In genomic region chr4:159319027-159319426, GRCh38 we compare ENCODE assay signal across 24 cellular contexts.
"Had no signal": no experiment of that assay in that cellular context is flagged by ENCODE, and none has a peak within 500 bp of the region (broad histone marks: within the 10 kb centered on the region; RNA-seq: fewer than 3 reads in every experiment).

No MANE protein-coding gene starts in this region.

- H3K27me3 ChIP-seq: gastrocnemius medialis, hepatocyte, sigmoid colon, stomach, testis, tibial artery had no signal

- H2AFZ ChIP-seq: hepatocyte had no signal

- H3K27ac ChIP-seq: coronary artery, gastrocnemius medialis, hepatocyte, left ventricle myocardium inferior, lower lobe of right lung, psoas muscle, sigmoid colon, stomach, testis, tibial artery had no signal

- ATAC-seq: effector memory CD8-positive, alpha-beta T cell; gastrocnemius medialis; left cardiac atrium; lower lobe of right lung; mucosa of descending colon; natural killer cell treated with Interleukin-12 subunit alpha and Interleukin-12 subunit beta and Interleukin-15 and Interleukin-18, amount 100 ng/mL, for 72 hours; psoas muscle; right cardiac atrium; stimulated activated effector memory CD8-positive, alpha-beta T cell treated with anti-CD3 and anti-CD28 coated beads, Interleukin-12 subunit alpha, Interleukin-12 subunit beta, amount 100 ng/mL, for 72 hours had no signal

- H3K9me3 ChIP-seq: gastrocnemius medialis, left ventricle myocardium inferior, lower lobe of right lung, mucosa of descending colon, psoas muscle, sigmoid colon, stomach, testis, tibial artery had no signal

- H3K4me2 ChIP-seq: hepatocyte had no signal

- DNase-seq: dermis blood vessel endothelial cell; effector memory CD8-positive, alpha-beta T cell; gastrocnemius medialis; head of caudate nucleus; left cardiac atrium; left ventricle myocardium inferior; lower lobe of right lung; mucosa of descending colon; naive B cell; posterior cingulate gyrus; psoas muscle; right cardiac atrium; sigmoid colon; stimulated activated CD4-positive, alpha-beta T cell treated with anti-CD3 and anti-CD28 coated beads, Interleukin-2, amount 100 ng/mL, for 24 hours; stimulated activated CD4-positive, alpha-beta T cell treated with anti-CD3 and anti-CD28 coated beads, Interleukin-4, amount 100 ng/mL, for 24 hours; stimulated activated naive CD4-positive, alpha-beta T cell treated with Interleukin-2 at 50 U/mL for 16 hours; stomach; testis; tibial artery had no signal

- H3K4me1 ChIP-seq: gastrocnemius medialis, lower lobe of right lung, psoas muscle, sigmoid colon, stomach, testis, tibial artery had no signal

- H3K4me3 ChIP-seq: coronary artery, gastrocnemius medialis, hepatocyte, left ventricle myocardium inferior, lower lobe of right lung, mucosa of descending colon, psoas muscle, sigmoid colon, stomach, testis, tibial artery had no signal

- FAIRE-seq: islet of Langerhans had no signal
